Comparison of ENCODE assay signal across 8 cellular contexts in the genomic region with DNA sequence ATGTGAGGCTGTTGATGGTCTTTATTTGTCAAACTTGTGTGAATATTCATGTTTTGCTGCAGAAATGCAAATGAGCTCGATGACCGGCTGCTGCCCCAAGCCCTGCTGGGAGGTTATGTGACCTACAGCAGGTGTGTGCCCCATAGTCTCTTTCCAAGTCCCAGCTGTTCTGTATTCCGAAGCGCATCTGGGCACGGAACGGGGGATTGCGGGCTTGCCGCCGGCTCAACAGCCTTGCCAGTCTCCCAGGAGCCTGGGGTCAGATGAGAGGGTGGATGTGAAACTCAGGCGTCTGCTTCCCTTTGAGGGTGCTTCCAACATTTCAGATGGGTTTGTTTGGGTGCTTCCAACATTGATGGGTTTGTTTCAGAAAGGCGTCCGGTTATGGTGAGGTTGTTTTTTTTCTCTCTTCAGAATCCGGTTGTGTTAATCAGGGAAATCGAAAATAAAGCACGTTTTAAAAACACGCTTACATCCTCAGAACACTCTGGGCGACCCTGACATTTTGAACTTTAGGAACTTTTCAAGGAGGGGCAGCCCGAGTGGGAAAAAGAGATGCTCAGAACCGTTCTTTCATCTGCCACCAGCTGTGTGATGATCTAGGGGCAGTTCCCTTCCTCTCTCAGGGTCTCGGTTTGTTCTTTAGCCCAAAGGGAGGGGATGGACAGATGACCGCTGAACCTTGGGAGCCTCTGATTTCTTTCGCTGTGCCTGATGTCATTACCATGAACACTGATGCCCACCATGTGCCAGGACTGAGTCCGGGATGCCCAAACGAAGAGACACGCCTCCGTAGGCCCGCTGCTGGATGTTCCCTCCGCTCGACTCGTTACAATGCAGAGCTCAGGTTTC. TPM values are rescaled to one million over a fixed set of nuclear protein-coding genes. Genes with fewer than 3 reads are reported as not detected.
A peak's percentile ranks its signal among the peaks of the same experiment; 100 is the strongest.
DNase-seq lines count a peak whose midpoint lies in the region; ATAC-seq and TF ChIP-seq lines count a peak whose summit lies in the region.

No MANE protein-coding gene starts in this region.

- TF ChIP-seq POLR2A in spleen (IDR thresholded peaks at IDR 0.05): no peak

- no peak for TF ChIP-seq CTCF in foreskin fibroblast (IDR thresholded peaks at IDR 0.05; ENCODE audit: low read depth, low read length)
- TF ChIP-seq CTCF in spleen (IDR thresholded peaks at IDR 0.05 in 8 of 11, conservative IDR thresholded peaks at IDR 0.05 in 3 of 11): no peak

- H3K4me1 Mint-ChIP-seq in T-helper 17 cell: peaks cover 18% of the 10 kb centered on the region

- peak overlapping the region; percentile 93 for H3K4me3 Mint-ChIP-seq in T-helper 17 cell

- intact Hi-C loops in spleen (cut with DNase I; ENCODE audit: low total_unique reads): no loop called here

- peak; percentile 25 for DNase-seq in SIG-M5 treated with dmso at 0.1 percent for 504 hours (lab: John Stamatoyannopoulos, UW; ENCODE audit: unreplicated experiment)
- DNase-seq in SIG-M5 (lab: John Stamatoyannopoulos, UW): no peak
- DNase-seq in T-helper 17 cell: no peak
- no peak for DNase-seq in foreskin fibroblast
- DNase-seq in spleen: no peak
- no peak for DNase-seq in GDM1 (lab: John Stamatoyannopoulos, UW)

- peak overlapping the region; percentile 84 for H3K27ac Mint-ChIP-seq in T-helper 17 cell

- no peak for ATAC-seq in T-helper 17 cell
- no peak for ATAC-seq in HG03457 (IDR thresholded peaks at IDR 0.05; ENCODE audit: unreplicated experiment)
- no peak for ATAC-seq in HG03442 (IDR thresholded peaks at IDR 0.05; ENCODE audit: unreplicated experiment)

- H3K27me3 Mint-ChIP-seq in T-helper 17 cell: no peaks in the 10 kb centered on the region

- 2 to 4% (median 3%) methylated on average over 23 to 30 of the region's 30 CpGs for WGBS in spleen, 5 donors

- H3K36me3 ChIP-seq in spleen: no peaks in the 10 kb centered on the region

- peaks cover 43 to 75% (median 66%) of the 10 kb centered on the region in 6 donors for H3K4me1 ChIP-seq in spleen

- H3K9me3 ChIP-seq in T-helper 17 cell (ENCODE audit: control insufficient read depth, low read length, poor library complexity, severe bottlenecking) (no peaks in the 10 kb centered on the region), spleen (no peaks in the 10 kb centered on the region)

- H3K27ac ChIP-seq in spleen: peak overlapping the region in 3 of 8 donors; percentile 52 to 68 (median 64)

- peaks cover 3 to 66% (median 51%) of the 10 kb centered on the region in 7 donors for H3K27me3 ChIP-seq in spleen (replicated peaks in 1 of 7)

- no peaks in the 10 kb centered on the region for H3K36me3 Mint-ChIP-seq in T-helper 17 cell (ENCODE audit: low read depth)

- H3K4me3 ChIP-seq in foreskin fibroblast (ENCODE audit: low read depth in 1 of 2, low read length in 2 of 2) (peak overlapping the region; percentile 4 to 46), spleen (peak overlapping the region; percentile 14 to 69 (median 48))

RNA-seq across cellular contexts. Expression of a gene that starts 47.8 kb away (rescaled TPM):
- total RNA-seq in T-helper 17 cell: 10 to 100 TPM; 57.7 to 58.5 TPM
- 10 to 100 TPM; 40.4 to 55.0 (median 49.2) TPM for total RNA-seq in spleen
- polyA plus RNA-seq in spleen: 10 to 100 TPM; 60.1 to 75.1 (median 64.4) TPM
